ENCODE assay signal across 9 cellular contexts in genomic region chr3:181712190-181712504, GRCh38. TPM values are rescaled to one million over a fixed set of nuclear protein-coding genes. Genes with fewer than 3 reads are reported as not detected.
DNase-seq lines count a peak whose midpoint lies in the region; ATAC-seq and FAIRE-seq lines count a peak whose summit lies in the region.
"Had no signal": no experiment of that assay in that cellular context is flagged by ENCODE, and none has a peak within 500 bp of the region (broad histone marks: within the 10 kb centered on the region; RNA-seq: fewer than 3 reads in every experiment).

No MANE protein-coding gene starts in this region.

- ATAC-seq in stimulated activated effector memory CD8-positive, alpha-beta T cell treated with anti-CD3 and anti-CD28 coated beads, Interleukin-12 subunit alpha, Interleukin-12 subunit beta, amount 100 ng/mL, for 72 hours, result no peak
- no peak for ATAC-seq in GM19023 (IDR thresholded peaks at IDR 0.05; ENCODE audit: unreplicated experiment)

- no peaks in the 10 kb centered on the region for H3K36me3 Mint-ChIP-seq in stimulated activated effector memory CD8-positive, alpha-beta T cell treated with anti-CD3 and anti-CD28 coated beads, Interleukin-12 subunit alpha, Interleukin-12 subunit beta, amount 100 ng/mL, for 72 hours

- H3K36me3 ChIP-seq in iPS-18a (ENCODE audit: control insufficient read depth, low read depth, low read length) (peaks cover 22% of the 10 kb centered on the region), small intestine (ENCODE audit: control insufficient read depth in 2 of 2, insufficient read depth in 2 of 2, low read length in 2 of 2) (no peaks in the 10 kb centered on the region)

- WGBS in small intestine, 3 donors, result 2 to 3% (median 3%) methylated on average over 28 to 41 of the region's 41 CpGs

- H3K27ac Mint-ChIP-seq in stimulated activated effector memory CD8-positive, alpha-beta T cell treated with anti-CD3 and anti-CD28 coated beads, Interleukin-12 subunit alpha, Interleukin-12 subunit beta, amount 100 ng/mL, for 72 hours, result no peak overlapping the region

- FAIRE-seq in small intestine (lab: Jason Lieb, UNC), result no peak

- H3K9me3 Mint-ChIP-seq in stimulated activated effector memory CD8-positive, alpha-beta T cell treated with anti-CD3 and anti-CD28 coated beads, Interleukin-12 subunit alpha, Interleukin-12 subunit beta, amount 100 ng/mL, for 72 hours, result peaks cover 6% of the 10 kb centered on the region

- H3K4me3 Mint-ChIP-seq in stimulated activated effector memory CD8-positive, alpha-beta T cell treated with anti-CD3 and anti-CD28 coated beads, Interleukin-12 subunit alpha, Interleukin-12 subunit beta, amount 100 ng/mL, for 72 hours, result no peak overlapping the region

- peak overlapping the region; percentile 20 for H3K27ac ChIP-seq in iPS-18a (ENCODE audit: low read length)
- no peak overlapping the region for H3K27ac ChIP-seq in small intestine (ENCODE audit: low read depth in 1 of 2, low read length in 1 of 2)

- peaks cover 6% of the 10 kb centered on the region for H3K4me1 Mint-ChIP-seq in stimulated activated effector memory CD8-positive, alpha-beta T cell treated with anti-CD3 and anti-CD28 coated beads, Interleukin-12 subunit alpha, Interleukin-12 subunit beta, amount 100 ng/mL, for 72 hours

- DNase-seq in NCI-H1105 treated with DMSO at 0.1 percent for 48 hours (lab: John Stamatoyannopoulos, UW) (peak; percentile 47), NCI-H1105 (lab: John Stamatoyannopoulos, UW) (no peak), SW480 (ENCODE audit: low spot score) (peak; percentile 27), small intestine (no peak), NCI-H526 treated with DMSO at 0.1 percent for 48 hours (lab: John Stamatoyannopoulos, UW) (no peak)
- DNase-seq in stimulated activated effector memory CD8-positive, alpha-beta T cell treated with anti-CD3 and anti-CD28 coated beads, Interleukin-12 subunit alpha, Interleukin-12 subunit beta, amount 100 ng/mL, for 72 hours (ENCODE audit: low spot score in 2 of 2), result no peak

- no peaks in the 10 kb centered on the region for H3K27me3 ChIP-seq in iPS-18a (ENCODE audit: control insufficient read depth, insufficient read depth, low read length)
- H3K27me3 ChIP-seq in small intestine (ENCODE audit: control insufficient read depth in 2 of 2, insufficient read depth in 2 of 2, low read length in 2 of 2), result peaks cover 4 to 35% of the 10 kb centered on the region in 2 donors

- no peaks in the 10 kb centered on the region for H3K9me3 ChIP-seq in iPS-18a (ENCODE audit: control insufficient read depth, low read depth, low read length)
- no peaks in the 10 kb centered on the region for H3K9me3 ChIP-seq in small intestine (ENCODE audit: control insufficient read depth, low read depth)

- H3K4me1 ChIP-seq in iPS-18a (ENCODE audit: control insufficient read depth, low read depth, low read length) (peaks cover 31% of the 10 kb centered on the region), small intestine (ENCODE audit: control insufficient read depth in 2 of 2, insufficient read depth in 1 of 2, low read depth in 1 of 2, low read length in 1 of 2) (peaks cover 0 to 8% of the 10 kb centered on the region in 2 donors)

- H3K9ac ChIP-seq in iPS-18a (ENCODE audit: low read length), result peak overlapping the region; percentile 88

- H3K4me3 ChIP-seq in iPS-18a (ENCODE audit: low read length), result peak overlapping the region; percentile 90
- H3K4me3 ChIP-seq in small intestine (ENCODE audit: low read depth in 1 of 2, low read length in 2 of 2), result peak overlapping the region; percentile 27 to 30

RNA-seq across cellular contexts. Expression of gene SOX2, which starts 0.4 kb away (rescaled TPM):
- polyA plus RNA-seq in small intestine, result 1 to 10 TPM in 1 of 3 donors, not detected in 2; 1.4 TPM
- polyA plus RNA-seq: fibroblast of lung had no signal

Comparison
In these comparisons a context has a peak if more than half of its experiments do, and no peak if none do; other contexts are left out.
1. DNase-seq: peak in NCI-H1105 treated with DMSO at 0.1 percent for 48 hours (single experiment) and SW480 (single experiment); none in NCI-H1105 (single experiment), small intestine (single experiment), stimulated activated effector memory CD8-positive, alpha-beta T cell treated with anti-CD3 and anti-CD28 coated beads, Interleukin-12 subunit alpha, Interleukin-12 subunit beta, amount 100 ng/mL, for 72 hours (0 of 2) and NCI-H526 treated with DMSO at 0.1 percent for 48 hours (single experiment).